ENCODE assay signal across 10 cellular contexts in genomic region chr9:137069508-137070071, GRCh38. TPM values are rescaled to one million over a fixed set of nuclear protein-coding genes. Genes with fewer than 3 reads are reported as not detected.
DNase-seq lines count a peak whose midpoint lies in the region; TF ChIP-seq lines count a peak whose summit lies in the region.
"Had no signal": no experiment of that assay in that cellular context is flagged by ENCODE, and none has a peak within 500 bp of the region (broad histone marks: within the 10 kb centered on the region; RNA-seq: fewer than 3 reads in every experiment).

No MANE protein-coding gene starts in this region.

- CTCF ChIA-PET in HEK293 (lab: Yijun Ruan, JAX), result interaction anchor here (0.6 to 11.3 kb wide), 12 partner anchors 13 to 294 kb away, joined by 3 to 237 read pairs (median 22); partner anchors contain the start of genes ABCA2, CYSRT1, ENTPD2 and LRRC26

- H3K36me3 ChIP-seq in ES-I3 (ENCODE audit: insufficient read depth, low read length), result no peaks in the 10 kb centered on the region
- H3K36me3 ChIP-seq in HEK293 (ENCODE audit: control insufficient read depth in 2 of 2, insufficient read depth in 1 of 2, low read length in 2 of 2), result peaks cover 0 to 13% of the 10 kb centered on the region in 2 experiments; a peak in 1 of 3 replicates
- no peaks in the 10 kb centered on the region for H3K36me3 ChIP-seq in adrenal gland (replicated peaks in 1 of 2)

- intact Hi-C loops in lower leg skin (cut with DNase I; ENCODE audit: low total_unique reads) (no loop called here), adrenal gland (cut with DNase I) (no loop called here)

- no peak for TF ChIP-seq POLR2A in lower leg skin (IDR thresholded peaks at IDR 0.05)
- no peak for TF ChIP-seq POLR2A in adrenal gland (IDR thresholded peaks at IDR 0.05)

- no peaks in the 10 kb centered on the region for H3K9me3 ChIP-seq in ES-I3 (ENCODE audit: control insufficient read depth, insufficient read depth, low read length)
- H3K9me3 ChIP-seq in HEK293 (ENCODE audit: control insufficient read depth, insufficient read depth, low read depth, low read length), result no peaks in the 10 kb centered on the region
- H3K9me3 ChIP-seq in adrenal gland (replicated peaks in 1 of 3), result no peaks in the 10 kb centered on the region
- H3K9me3 ChIP-seq: psoas muscle had no signal

- H3K9ac ChIP-seq in ES-I3 (ENCODE audit: low read depth, low read length), result peak overlapping the region; percentile 76

- peak in 1 of 2 donors; percentile 85 for DNase-seq in lower leg skin (ENCODE audit: low spot score in 2 of 2)
- DNase-seq in foreskin melanocyte, result no peak
- DNase-seq in NCI-H524 (lab: John Stamatoyannopoulos, UW), result no peak
- DNase-seq in activated CD4-positive, alpha-beta T cell treated with anti-CD3 and anti-CD28 coated beads for 4 hours, result no peak
- DNase-seq in adrenal gland, result no peak

- no peak for TF ChIP-seq CTCF in HEK293 (tag by site-specific recombination; IDR thresholded peaks at IDR 0.05)
- TF ChIP-seq CTCF in WI38 (IDR thresholded peaks at IDR 0.05; ENCODE audit: low read depth, low read length), result no peak
- TF ChIP-seq CTCF in lower leg skin (IDR thresholded peaks at IDR 0.05), result no peak
- TF ChIP-seq CTCF in adrenal gland (IDR thresholded peaks at IDR 0.05), result no peak

- H3K4me3 ChIP-seq in HEK293 (ENCODE audit: low read depth, low read length) (peak overlapping the region; percentile 27), WI38 (ENCODE audit: low read depth, low read length) (peak overlapping the region; percentile 43), lower leg skin (ENCODE audit: low read depth, poor library complexity, severe bottlenecking) (peak overlapping the region; percentile 7), adrenal gland (peak overlapping the region in 1 of 4 donors; percentile 55)

- peak overlapping the region; percentile 31; the same call in 1 of the 2 replicates for H3K27ac ChIP-seq in HEK293 (ENCODE audit: extremely low read depth, low read depth, low read length)
- no peak overlapping the region for H3K27ac ChIP-seq in adrenal gland
- H3K27ac ChIP-seq: psoas muscle had no signal

- WGBS in lower leg skin, 2 donors, result 13 to 25% methylated on average over 8 to 14 of the region's 48 CpGs
- WGBS in adrenal gland, 4 donors, result 0 to 20% (median 5%) methylated on average over 2 to 48 of the region's 48 CpGs

- H3K4me1 ChIP-seq in ES-I3 (ENCODE audit: insufficient read depth, low read length) (peaks cover 4% of the 10 kb centered on the region; the same call in 1 of the 2 replicates), HEK293 (ENCODE audit: control insufficient read depth, insufficient read depth, low read length) (peaks cover 10% of the 10 kb centered on the region; the same call in 1 of the 2 replicates), adrenal gland (replicated peaks in 1 of 2) (peaks cover 0 to 8% of the 10 kb centered on the region in 2 donors)

- POLR2A ChIA-PET in HEK293 (lab: Yijun Ruan, JAX), result interaction anchor here (0.6 to 9.1 kb wide), 18 partner anchors 9 to 723 kb away, joined by 3 to 137 read pairs (median 3); partner anchors contain the start of genes ENTPD2, EXD3, MAN1B1 and NOXA1

- peaks cover 12% of the 10 kb centered on the region for H3K27me3 ChIP-seq in adrenal gland

TF ChIP-seq in HEK293, 187 proteins besides CTCF, POLR2A, EP300 and RAD21 (continues in another document):
- TF ChIP-seq PRDM10 (tag by site-specific recombination; IDR thresholded peaks at IDR 0.05) (peak; percentile 45), ZNF514 (tag by site-specific recombination; IDR thresholded peaks at IDR 0.05) (no peak), ZBTB6 (tag by site-specific recombination; IDR thresholded peaks at IDR 0.05) (peak; percentile 87), SCRT1 (tag by site-specific recombination; IDR thresholded peaks at IDR 0.05; ENCODE audit: borderline replicate concordance) (no peak), PATZ1 (tag by site-specific recombination; IDR thresholded peaks at IDR 0.05) (peak; percentile 8; the same call in 1 of the 2 replicates), ZBTB44 (tag by site-specific recombination; IDR thresholded peaks at IDR 0.05) (no peak), ZFP69B (tag by site-specific recombination; IDR thresholded peaks at IDR 0.05) (no peak), ZNF830 (tag by site-specific recombination; IDR thresholded peaks at IDR 0.05; ENCODE audit: low read depth) (no peak), ZBTB21 (tag by site-specific recombination; IDR thresholded peaks at IDR 0.05) (no peak), ZBTB8A (tag by site-specific recombination; IDR thresholded peaks at IDR 0.05) (peak; percentile 60)

RNA-seq across cellular contexts. Expression of gene SAPCD2, which starts 0.8 kb away (rescaled TPM):
- total RNA-seq in lower leg skin (10 to 100 TPM in 2 of 4 donors, 1 to 10 TPM in 2; 5.7 to 25.6 (median 13.7) TPM), adrenal gland (1 to 10 TPM in 1 of 8 donors, under 1 TPM in 7; 0.24 to 1.5 (median 0.69) TPM)
- under 1 TPM; 0.07 to 0.56 (median 0.17) TPM for polyA plus RNA-seq in adrenal gland

RNA-seq across cellular contexts. Expression of gene UAP1L1, which starts 7.7 kb away (rescaled TPM):
- total RNA-seq in lower leg skin, result 10 to 100 TPM in 1 of 4 donors, 1 to 10 TPM in 3; 6.6 to 13.7 (median 7.9) TPM
- total RNA-seq in adrenal gland, result 10 to 100 TPM; 11.8 to 68.7 (median 15.1) TPM
- polyA plus RNA-seq in adrenal gland, result 10 to 100 TPM in 2 of 3 donors, 1 to 10 TPM in 1; 3.6 to 61.1 (median 15.9) TPM

RNA-seq across cellular contexts. Expression of gene ENTPD2, which starts 15.7 kb away (rescaled TPM):
- total RNA-seq in lower leg skin (10 to 100 TPM; 10.1 to 14.7 (median 12.1) TPM), adrenal gland (under 1 TPM in 3 of 8 donors, not detected in 5; 0.28 to 0.53 (median 0.28) TPM)
- 1 to 10 TPM in 2 of 3 donors, not detected in 1; 1.6 to 1.7 TPM for polyA plus RNA-seq in adrenal gland
- total RNA-seq: T-helper 1 cell treated with Interleukin-12 subunit alpha and Interleukin-12 subunit beta and Interleukin-4 antibody, amounts not matched to agents 30 ng/mL and 1 ng/mL, for 36 hours had no signal

RNA-seq across cellular contexts. Expression of gene MAN1B1, which starts 17.2 kb away (rescaled TPM):
- total RNA-seq in lower leg skin, result 10 to 100 TPM; 57.7 to 81.0 (median 61.8) TPM
- 100 to 1,000 TPM in 1 of 8 donors, 10 to 100 TPM in 7; 44.5 to 102 (median 67.9) TPM for total RNA-seq in adrenal gland
- 100 to 1,000 TPM in 1 of 3 donors, 10 to 100 TPM in 2; 44.4 to 138 (median 87.6) TPM for polyA plus RNA-seq in adrenal gland

RNA-seq across cellular contexts. Expression of gene NPDC1, which starts 23.6 kb away (rescaled TPM):
- total RNA-seq in lower leg skin (10 to 100 TPM; 29.1 to 63.9 (median 56.1) TPM), adrenal gland (10 to 100 TPM; 17.8 to 77.1 (median 43.3) TPM)
- polyA plus RNA-seq in adrenal gland, result 100 to 1,000 TPM in 2 of 3 donors, 1 to 10 TPM in 1; 5.1 to 311 (median 194) TPM

Comparison
In these comparisons a context has a peak if more than half of its experiments do, and no peak if none do; other contexts are left out.
1. RNA of gene ENTPD2, which starts 15.7 kb away (total RNA-seq): 10.1 to 14.7 TPM in lower leg skin; 0.28 to 0.53 TPM in adrenal gland; every median in the first group is over 4 times any median in the second.